In genomic region chr7:142796501-142797341, GRCh38 we compare ENCODE assay signal across 8 cellular contexts. TPM values are rescaled to one million over a fixed set of nuclear protein-coding genes. Genes with fewer than 3 reads are reported as not detected.
DNase-seq lines count a peak whose midpoint lies in the region; ATAC-seq, FAIRE-seq and TF ChIP-seq lines count a peak whose summit lies in the region.

No MANE protein-coding gene starts in this region.

- H3K4me1 Mint-ChIP-seq in CD8-positive, alpha-beta T cell (ENCODE audit: low read depth): peaks cover 69% of the 10 kb centered on the region
- H3K4me1 Mint-ChIP-seq in osteocyte (ENCODE audit: unreplicated experiment): peaks cover 10% of the 10 kb centered on the region

- H3K4me2 ChIP-seq in MM.1S (ENCODE audit: low read depth, low read length) (peak overlapping the region; percentile 60; the same call in 1 of the 2 replicates), H1 (ENCODE audit: insufficient read depth in 1 of 2, low read depth in 2 of 2, low read length in 2 of 2) (peak overlapping the region; percentile 72 to 99), Karpas-422 (ENCODE audit: low read depth, low read length, poor library complexity, severe bottlenecking) (no peak overlapping the region)

- H4K91ac ChIP-seq in H1 (replicated peaks; ENCODE audit: insufficient read length, low read length): peak overlapping the region; percentile 17

- H4K5ac ChIP-seq in H1 (ENCODE audit: insufficient read length, low read depth, low read length): no peak overlapping the region

- H3K27me3 ChIP-seq in CD8-positive, alpha-beta T cell (ENCODE audit: insufficient read depth, low read length): no peaks in the 10 kb centered on the region
- H3K27me3 ChIP-seq in MM.1S (replicated peaks; ENCODE audit: insufficient read depth, low read length): 0 out of 2 replicates have a peak, but pooled peaks cover 14% of the 10 kb centered on the region
- H3K27me3 ChIP-seq in H1 (replicated peaks in 1 of 4; ENCODE audit: control insufficient read depth in 3 of 4, extremely low read depth in 1 of 4, insufficient read depth in 3 of 4, low read length in 3 of 4): peaks cover 1 to 36% (median 26%) of the 10 kb centered on the region in 4 experiments; a peak in 6 of 7 replicates
- no peaks in the 10 kb centered on the region for H3K27me3 ChIP-seq in Karpas-422 (ENCODE audit: low read length)

- H2AFZ ChIP-seq in MM.1S (ENCODE audit: low read length): peak overlapping the region; percentile 51
- H2AFZ ChIP-seq in H1 (ENCODE audit: low read length): 0 out of 2 replicates have a peak overlapping the region, but pooled peaks have one; percentile 25
- no peak overlapping the region for H2AFZ ChIP-seq in Karpas-422 (ENCODE audit: low read length)

- no peaks in the 10 kb centered on the region for H3K27me3 Mint-ChIP-seq in CD8-positive, alpha-beta T cell (ENCODE audit: low read depth)
- peaks cover 72% of the 10 kb centered on the region for H3K27me3 Mint-ChIP-seq in osteocyte (ENCODE audit: unreplicated experiment)

- H3K27ac ChIP-seq in CD8-positive, alpha-beta T cell (ENCODE audit: low read depth, low read length): peak overlapping the region; percentile 99
- no peak overlapping the region for H3K27ac ChIP-seq in MM.1S (ENCODE audit: low read length)
- no peak overlapping the region for H3K27ac ChIP-seq in H1 (ENCODE audit: low read depth, low read length)
- no peak overlapping the region for H3K27ac ChIP-seq in Karpas-422 (ENCODE audit: low read length)

- DNase-seq in CD8-positive, alpha-beta T cell: peak in 1 of 7 experiments; percentile 83
- DNase-seq in MM.1S (no peak), H1 (ENCODE audit: low read depth in 1 of 2, low spot score in 2 of 2) (peak in 1 of 2 experiments; percentile 64), osteocyte (ENCODE audit: extremely low spot score, unreplicated experiment) (no peak), putamen (ENCODE audit: low spot score) (no peak), Karpas-422 (no peak)
- no peak for DNase-seq in stimulated activated CD4-positive, alpha-beta T cell treated with anti-CD3 and anti-CD28 coated beads, Interleukin-2, amount 100 ng/mL, for 24 hours

- peak overlapping the region; percentile 100 for H3K27ac Mint-ChIP-seq in CD8-positive, alpha-beta T cell
- H3K27ac Mint-ChIP-seq in osteocyte (ENCODE audit: unreplicated experiment): no peak overlapping the region

- no peak overlapping the region for H2BK15ac ChIP-seq in H1 (ENCODE audit: low read length)

- intact Hi-C loops in CD8-positive, alpha-beta T cell (cut with DNase I, micrococcal nuclease): loop anchor here in 1 of 2 experiments (1.0 to 5.0 kb wide), 3 partner anchors 10 to 269 kb away; no protein-coding TSS in a partner anchor

- peak overlapping the region; percentile 91 for H3K18ac ChIP-seq in H1 (ENCODE audit: extremely low read depth, low read length)

- no peak overlapping the region for H2BK120ac ChIP-seq in H1 (replicated peaks; ENCODE audit: low read depth, low read length)

- peak overlapping the region; percentile 99 for H3K4me3 Mint-ChIP-seq in CD8-positive, alpha-beta T cell
- H3K4me3 Mint-ChIP-seq in osteocyte (ENCODE audit: unreplicated experiment): peak overlapping the region; percentile 12

- H3K79me2 ChIP-seq in MM.1S (ENCODE audit: low read length): no peaks in the 10 kb centered on the region
- H3K79me2 ChIP-seq in H1 (ENCODE audit: control insufficient read depth in 1 of 2, insufficient read depth in 2 of 2, low read length in 2 of 2): peaks cover 0 to 6% of the 10 kb centered on the region in 2 experiments; a peak in 1 of 4 replicates
- H3K79me2 ChIP-seq in Karpas-422 (ENCODE audit: low read length): no peaks in the 10 kb centered on the region

- H3K4me1 ChIP-seq in CD8-positive, alpha-beta T cell (ENCODE audit: insufficient read depth, low read length): peaks cover 63% of the 10 kb centered on the region
- H3K4me1 ChIP-seq in MM.1S (ENCODE audit: low read length) (no peaks in the 10 kb centered on the region), H1 (replicated peaks in 1 of 4; ENCODE audit: control insufficient read depth in 3 of 4, insufficient read depth in 4 of 4, low read length in 3 of 4) (peaks cover 14 to 30% (median 17%) of the 10 kb centered on the region in 4 experiments), Karpas-422 (ENCODE audit: low read length) (no peaks in the 10 kb centered on the region)

- H2BK12ac ChIP-seq in H1 (ENCODE audit: low read depth, low read length): peak overlapping the region; percentile 89

- H4K8ac ChIP-seq in H1 (ENCODE audit: extremely low read depth, insufficient read depth, low read length): peak overlapping the region; percentile 28; the same call in 1 of the 2 replicates

- no peak overlapping the region for H2AK5ac ChIP-seq in H1 (ENCODE audit: low read depth, low read length)

- peak overlapping the region; percentile 98; the same call in 1 of the 2 replicates for H2BK20ac ChIP-seq in H1 (ENCODE audit: low read length)

- H3K9me3 Mint-ChIP-seq in CD8-positive, alpha-beta T cell: no peaks in the 10 kb centered on the region
- no peaks in the 10 kb centered on the region for H3K9me3 Mint-ChIP-seq in osteocyte (ENCODE audit: unreplicated experiment)

- peaks cover 78% of the 10 kb centered on the region for H3K36me3 Mint-ChIP-seq in CD8-positive, alpha-beta T cell
- no peaks in the 10 kb centered on the region for H3K36me3 Mint-ChIP-seq in osteocyte (ENCODE audit: unreplicated experiment)

- no peaks in the 10 kb centered on the region for H3K79me1 ChIP-seq in H1 (ENCODE audit: low read depth, low read length)

- TF ChIP-seq POLR2A in H1 (IDR thresholded peaks at IDR 0.05; ENCODE audit: control extremely low read depth in 1 of 2, low read depth in 2 of 2, low read length in 2 of 2): peak; percentile 21 to 43; a peak in 1 of 3 replicates

- TF ChIP-seq CTCF in CD8-positive, alpha-beta T cell (IDR thresholded peaks at IDR 0.05): no peak
- TF ChIP-seq CTCF in MM.1S (IDR thresholded peaks at IDR 0.05; ENCODE audit: low read length) (no peak), H1 (IDR thresholded peaks at IDR 0.05; ENCODE audit: control extremely low read depth in 1 of 3, insufficient read depth in 1 of 3, low read depth in 1 of 3, low read length in 3 of 3) (no peak), osteocyte (IDR thresholded peaks at IDR 0.05) (no peak)

- H3K36me3 ChIP-seq in CD8-positive, alpha-beta T cell (ENCODE audit: insufficient read depth, low read length): peaks cover 42% of the 10 kb centered on the region
- no peaks in the 10 kb centered on the region for H3K36me3 ChIP-seq in MM.1S (replicated peaks; ENCODE audit: insufficient read depth, low read length)
- peaks cover 0 to 4% (median 2%) of the 10 kb centered on the region in 4 experiments; a peak in 2 of 8 replicates for H3K36me3 ChIP-seq in H1 (ENCODE audit: control insufficient read depth in 2 of 4, insufficient read depth in 4 of 4, low read length in 3 of 4)
- no peaks in the 10 kb centered on the region for H3K36me3 ChIP-seq in Karpas-422 (ENCODE audit: insufficient read depth, low read length)

- FAIRE-seq in H1 (lab: Jason Lieb, UNC): no peak

- peak overlapping the region; percentile 81 for H3K4me3 ChIP-seq in CD8-positive, alpha-beta T cell (ENCODE audit: low read depth, low read length)
- H3K4me3 ChIP-seq in MM.1S (ENCODE audit: low read length): peak overlapping the region; percentile 34
- H3K4me3 ChIP-seq in H1 (ENCODE audit: extremely low read depth in 1 of 4, insufficient read depth in 2 of 4, low read depth in 3 of 4, low read length in 4 of 4): peak overlapping the region; percentile 51 to 80 (median 69)
- no peak overlapping the region for H3K4me3 ChIP-seq in Karpas-422 (ENCODE audit: low read length)

- peak overlapping the region; percentile 75; the same call in 1 of the 2 replicates for H2BK5ac ChIP-seq in H1 (ENCODE audit: low read depth, low read length)

- 1% methylated on average over 51 of the region's 69 CpGs; no CpG with 5 or more reads in 1 of the 2 experiments for WGBS in H1 (ENCODE audit: extremely low coverage in 1 of 2, insufficient coverage in 1 of 2, insufficient read length in 1 of 2, insufficient replicate concordance in 2 of 2, low coverage in 1 of 2, low lambda C conversion rate in 2 of 2, missing lambda C conversion rate in 1 of 2), 2 experiments

- POLR2A ChIA-PET in CD8-positive, alpha-beta T cell (lab: Charles Lee): interaction anchor here (0.9 to 21.9 kb wide), 27 partner anchors 10 to 497 kb away, joined by 3 to 2372 read pairs (median 13); partner anchors contain the start of gene EPHB6
- POLR2A ChIA-PET in H1 (lab: Charles Lee; ENCODE audit: partially characterized antibody): interaction anchor here (0.8 to 5.8 kb wide), 5 partner anchors 10 to 170 kb away, joined by 3 to 36 read pairs (median 3); no protein-coding TSS in a partner anchor

- H3K9me2 ChIP-seq in MM.1S (replicated peaks; ENCODE audit: insufficient read depth, low read length) (no peaks in the 10 kb centered on the region), Karpas-422 (replicated peaks; ENCODE audit: insufficient read depth, low read length) (no peaks in the 10 kb centered on the region)

- no peak for TF ChIP-seq EP300 in H1 (IDR thresholded peaks at IDR 0.05; ENCODE audit: borderline replicate concordance in 1 of 2, low read depth in 2 of 2, low read length in 2 of 2)

- H3K9ac ChIP-seq in MM.1S (ENCODE audit: low read length) (peak overlapping the region; percentile 20; the same call in 1 of the 2 replicates), H1 (replicated peaks in 1 of 4; ENCODE audit: extremely low read depth in 1 of 4, low read depth in 3 of 4, low read length in 3 of 4) (peak overlapping the region in 3 of 4 experiments; percentile 43 to 69 (median 60); a peak in 5 of 7 replicates), Karpas-422 (ENCODE audit: low read length) (no peak overlapping the region)

- CTCF ChIA-PET in CD8-positive, alpha-beta T cell (lab: Charles Lee): interaction anchor here (0.7 to 19.9 kb wide), 6 partner anchors 9 to 576 kb away, joined by 3 to 490 read pairs (median 8); no protein-coding TSS in a partner anchor
- CTCF ChIA-PET in H1 (lab: Charles Lee; ENCODE audit: partially characterized antibody): interaction anchor here (0.7 to 24.1 kb wide), 16 partner anchors 16 to 275 kb away, joined by 3 to 430 read pairs (median 6); partner anchors contain the start of gene EPHB6

- no peak overlapping the region for H3K14ac ChIP-seq in H1 (ENCODE audit: insufficient read length)

- no peaks in the 10 kb centered on the region for H3K9me3 ChIP-seq in CD8-positive, alpha-beta T cell (ENCODE audit: low read length)
- H3K9me3 ChIP-seq in MM.1S (replicated peaks; ENCODE audit: insufficient read depth, low read length) (no peaks in the 10 kb centered on the region), H1 (ENCODE audit: insufficient read depth in 2 of 2, low read depth in 1 of 2, low read length in 1 of 2) (no peaks in the 10 kb centered on the region), Karpas-422 (ENCODE audit: low read length) (no peaks in the 10 kb centered on the region)

- peak; percentile 4 for ATAC-seq in CD8-positive, alpha-beta T cell
- ATAC-seq in GM21367 (IDR thresholded peaks at IDR 0.05; ENCODE audit: unreplicated experiment): peak; percentile 41

- peak overlapping the region; percentile 61 for H3K56ac ChIP-seq in H1 (replicated peaks; ENCODE audit: insufficient read length, low read depth, low read length)

- H3K23ac ChIP-seq in H1 (ENCODE audit: insufficient read length): no peak overlapping the region

- TF ChIP-seq RAD21 in H1 (IDR thresholded peaks at IDR 0.05 in 1 of 2, conservative IDR thresholded peaks at IDR 0.05 in 1 of 2; ENCODE audit: low read depth in 2 of 2, low read length in 2 of 2): no peak

- peaks cover 17% of the 10 kb centered on the region for H3K23me2 ChIP-seq in H1 (ENCODE audit: low read depth, low read length)

- no peak overlapping the region for H3K4ac ChIP-seq in H1 (replicated peaks; ENCODE audit: insufficient read length, low read depth, low read length)

- no peaks in the 10 kb centered on the region for H3F3A ChIP-seq in MM.1S (ENCODE audit: insufficient read depth, low read length)

- no peaks in the 10 kb centered on the region for H4K20me1 ChIP-seq in MM.1S (ENCODE audit: insufficient read depth, low read length)
- H4K20me1 ChIP-seq in H1 (replicated peaks in 1 of 2; ENCODE audit: control insufficient read depth in 1 of 2, insufficient read depth in 2 of 2, low read length in 2 of 2): peaks cover 0 to 3% of the 10 kb centered on the region in 2 experiments
- H4K20me1 ChIP-seq in Karpas-422 (ENCODE audit: insufficient read depth, low read depth, low read length): no peaks in the 10 kb centered on the region

RNA-seq across cellular contexts. Expression of gene PRSS2, which starts 26.0 kb away (rescaled TPM):
- total RNA-seq in CD8-positive, alpha-beta T cell: not detected
- not detected in 2 replicates for total RNA-seq in H1 (2021; fragmentation: NEBNext Ultra II Directional; extraction: Animal tissue kit (Norgen Biotek cat#: 25700))
- not detected in 2 replicates for polyA plus RNA-seq in H1 (2011; rRNA removed)
- 0.10 TPM for polyA plus RNA-seq in H1 (2011; cell fraction: cytosol; rRNA removed)
- polyA plus RNA-seq in H1 (2011; cell fraction: nucleus; rRNA removed): not detected
- polyA plus RNA-seq in H1 (2012, experiment 1 of 2): not detected in 4 replicates
- polyA plus RNA-seq in H1 (2012, experiment 2 of 2): 0.26 TPM
- polyA plus RNA-seq in H1 (2013, experiment 1 of 2): not detected
- not detected for polyA plus RNA-seq in H1 (2013, experiment 2 of 2)
- polyA minus RNA-seq in H1 (2011; rRNA and poly(A)+ RNA removed): not detected in 2 replicates
- not detected for polyA minus RNA-seq in H1 (2011; cell fraction: cytosol; rRNA and poly(A)+ RNA removed)
- not detected for polyA minus RNA-seq in H1 (2011; cell fraction: nucleus; rRNA and poly(A)+ RNA removed)
- not detected in 2 replicates for total RNA-seq in osteocyte
- not detected in 2 replicates for total RNA-seq in Karpas-422 (2014; rRNA removed; shearing (Covaris generic); ENCODE audit: low replicate concordance)

RNA-seq across cellular contexts. Expression of gene PRSS1, which starts 47.4 kb away (rescaled TPM):
- not detected for total RNA-seq in CD8-positive, alpha-beta T cell
- total RNA-seq in H1 (2021; fragmentation: NEBNext Ultra II Directional; extraction: Animal tissue kit (Norgen Biotek cat#: 25700)): not detected in 2 replicates
- 0.09 and 0.20 TPM in 2 replicates for polyA plus RNA-seq in H1 (2011; rRNA removed)
- not detected for polyA plus RNA-seq in H1 (2011; cell fraction: cytosol; rRNA removed)
- not detected for polyA plus RNA-seq in H1 (2011; cell fraction: nucleus; rRNA removed)
- polyA plus RNA-seq in H1 (2012, experiment 1 of 2): not detected in 4 replicates
- not detected for polyA plus RNA-seq in H1 (2012, experiment 2 of 2)
- polyA plus RNA-seq in H1 (2013, experiment 1 of 2): not detected
- polyA plus RNA-seq in H1 (2013, experiment 2 of 2): not detected
- polyA minus RNA-seq in H1 (2011; rRNA and poly(A)+ RNA removed): not detected in 2 replicates
- polyA minus RNA-seq in H1 (2011; cell fraction: cytosol; rRNA and poly(A)+ RNA removed): not detected
- polyA minus RNA-seq in H1 (2011; cell fraction: nucleus; rRNA and poly(A)+ RNA removed): not detected
- not detected in 2 replicates for total RNA-seq in osteocyte
- not detected in 2 replicates for total RNA-seq in Karpas-422 (2014; rRNA removed; shearing (Covaris generic); ENCODE audit: low replicate concordance)

RNA-seq across cellular contexts. Expression of gene EPHB6, which starts 58.2 kb away (rescaled TPM):
- total RNA-seq in CD8-positive, alpha-beta T cell: 10 to 100 TPM; 13.8 to 15.3 TPM
- 19.7 TPM in 2 replicates for total RNA-seq in H1 (2021; fragmentation: NEBNext Ultra II Directional; extraction: Animal tissue kit (Norgen Biotek cat#: 25700))
- polyA plus RNA-seq in H1 (2011; rRNA removed): 19.7 and 27.3 TPM in 2 replicates
- polyA plus RNA-seq in H1 (2011; cell fraction: cytosol; rRNA removed): 19.9 TPM
- polyA plus RNA-seq in H1 (2011; cell fraction: nucleus; rRNA removed): 78.8 TPM
- 9.1 to 24.6 TPM (median 19.3 TPM) in 4 replicates for polyA plus RNA-seq in H1 (2012, experiment 1 of 2)
- polyA plus RNA-seq in H1 (2012, experiment 2 of 2): 11.1 TPM
- polyA plus RNA-seq in H1 (2013, experiment 1 of 2): 12.7 TPM
- polyA plus RNA-seq in H1 (2013, experiment 2 of 2): 13.6 TPM
- 10.9 and 16.7 TPM in 2 replicates for polyA minus RNA-seq in H1 (2011; rRNA and poly(A)+ RNA removed)
- 16.1 TPM for polyA minus RNA-seq in H1 (2011; cell fraction: cytosol; rRNA and poly(A)+ RNA removed)
- polyA minus RNA-seq in H1 (2011; cell fraction: nucleus; rRNA and poly(A)+ RNA removed): 17.5 TPM
- total RNA-seq in osteocyte: 13.7 and 14.7 TPM in 2 replicates
- not detected in 2 replicates for total RNA-seq in Karpas-422 (2014; rRNA removed; shearing (Covaris generic); ENCODE audit: low replicate concordance)

Comparison
In these comparisons a context has a peak if more than half of its experiments do, and no peak if none do; other contexts are left out.
1. RNA of gene EPHB6, which starts 58.2 kb away (total RNA-seq): 19.7 TPM in H1, 13.8 to 15.3 TPM in CD8-positive, alpha-beta T cell and 13.7 to 14.7 TPM in osteocyte; not detected in Karpas-422; every median in the first group is over 10 times any median in the second.